In the genomic region with DNA sequence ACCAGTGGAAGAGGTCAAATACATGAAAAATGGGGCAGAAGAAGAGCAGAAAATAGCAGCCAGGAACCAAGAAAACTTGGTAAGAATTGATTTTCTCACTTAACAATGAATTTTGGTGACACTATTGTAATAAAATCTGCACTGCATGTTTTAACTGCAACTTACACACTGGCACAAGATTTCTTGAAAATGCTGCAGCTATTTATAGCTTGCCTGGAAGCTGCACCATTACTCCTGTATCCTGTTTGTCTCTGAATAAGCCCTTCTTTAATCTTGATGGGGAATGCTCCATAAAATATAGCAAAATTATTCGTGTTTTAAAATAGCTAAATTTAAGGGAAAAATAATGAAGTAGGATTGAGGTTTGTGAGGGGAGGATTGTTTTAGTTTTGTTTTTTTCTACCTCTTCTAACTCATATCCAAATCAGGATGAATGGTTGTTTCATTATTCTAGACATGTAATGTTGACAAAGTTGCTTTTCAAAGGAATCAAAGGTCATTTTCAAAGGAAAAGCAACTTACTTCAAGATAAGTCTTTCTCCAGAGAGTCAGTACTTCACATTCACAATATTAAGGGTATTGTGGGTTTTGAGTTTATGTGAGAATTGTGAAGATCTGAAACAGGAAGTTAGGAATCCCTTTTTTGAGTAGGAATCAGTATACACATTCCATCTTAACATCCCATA, we compare ENCODE assay signal across 18 cellular contexts.
DNase-seq lines count a peak whose midpoint lies in the region; ATAC-seq, FAIRE-seq and TF ChIP-seq lines count a peak whose summit lies in the region.
"Had no signal": no experiment of that assay in that cellular context is flagged by ENCODE, and none has a peak within 500 bp of the region (broad histone marks: within the 10 kb centered on the region; RNA-seq: fewer than 3 reads in every experiment).

No MANE protein-coding gene starts in this region.

- TF ChIP-seq CTCF in D721Med (IDR thresholded peaks at IDR 0.05; ENCODE audit: insufficient read depth, missing control alignments) (no peak), fibroblast of villous mesenchyme (IDR thresholded peaks at IDR 0.05; ENCODE audit: insufficient read depth, low read depth, low read length) (no peak), osteocyte (IDR thresholded peaks at IDR 0.05) (no peak), tibial artery (IDR thresholded peaks at IDR 0.05) (no peak)

- H3K4me1 Mint-ChIP-seq in osteocyte (ENCODE audit: unreplicated experiment) = peaks cover 24% of the 10 kb centered on the region
- H3K4me1 Mint-ChIP-seq: activated CD4-positive, alpha-beta T cell treated with anti-CD3 and anti-CD28 coated beads, Interleukin-2, amount 10 ng/mL, durations not matched to agents 7 days and 5 days; activated T-helper 17 cell treated with anti-CD3 and anti-CD28 coated beads, Interleukin-2, amount 50 U/mL, for 72 hours had no signal

- no peaks in the 10 kb centered on the region for H3K9me3 Mint-ChIP-seq in osteocyte (ENCODE audit: unreplicated experiment)
- H3K9me3 Mint-ChIP-seq: activated CD4-positive, alpha-beta T cell treated with anti-CD3 and anti-CD28 coated beads, Interleukin-2, amount 10 ng/mL, durations not matched to agents 7 days and 5 days; activated T-helper 17 cell treated with anti-CD3 and anti-CD28 coated beads, Interleukin-2, amount 50 U/mL, for 72 hours; neural crest cell; stimulated activated naive CD8-positive, alpha-beta T cell treated with anti-CD3 and anti-CD28 coated beads, Interleukin-15, Interleukin-2, amounts not matched to agents 100 ng/mL and 50 ng/mL, for 24 hours; T-helper 2 cell treated with Interferon-gamma antibody and Interleukin-4, amounts not matched to agents 5 μg/mL and 100 μg/mL, for 36 hours had no signal

- H3K27ac ChIP-seq in tibial artery = no peak overlapping the region
- H3K27ac ChIP-seq: RWPE1 had no signal

- no peaks in the 10 kb centered on the region for H3K27me3 ChIP-seq in tibial artery

- DNase-seq in D721Med (ENCODE audit: insufficient read length, low spot score) = no peak
- DNase-seq in fibroblast of villous mesenchyme (ENCODE audit: low read depth) = peak; percentile 33
- DNase-seq in osteocyte (ENCODE audit: extremely low spot score, unreplicated experiment) = no peak
- DNase-seq in HCEC 1CT = no peak
- no peak for DNase-seq in RKO (ENCODE audit: low spot score)
- no peak for DNase-seq in tibial artery
- no peak for DNase-seq in activated CD4-positive, alpha-beta T cell treated with anti-CD3 and anti-CD28 coated beads for 48 hours
- DNase-seq: activated CD4-positive, alpha-beta T cell treated with anti-CD3 and anti-CD28 coated beads, Interleukin-2, amount 10 ng/mL, durations not matched to agents 7 days and 5 days; aorta; effector CD4-positive, alpha-beta T cell; NCI-H2081 had no signal

- H3K27ac Mint-ChIP-seq in osteocyte (ENCODE audit: unreplicated experiment) = peak overlapping the region; percentile 79
- H3K27ac Mint-ChIP-seq: activated CD4-positive, alpha-beta T cell treated with anti-CD3 and anti-CD28 coated beads, Interleukin-2, amount 10 ng/mL, durations not matched to agents 7 days and 5 days; activated T-helper 17 cell treated with anti-CD3 and anti-CD28 coated beads, Interleukin-2, amount 50 U/mL, for 72 hours; stimulated activated naive CD8-positive, alpha-beta T cell treated with anti-CD3 and anti-CD28 coated beads, Interleukin-15, Interleukin-2, amounts not matched to agents 100 ng/mL and 50 ng/mL, for 24 hours; T-helper 2 cell treated with Interferon-gamma antibody and Interleukin-4, amounts not matched to agents 5 μg/mL and 100 μg/mL, for 36 hours had no signal

- no peaks in the 10 kb centered on the region for H3K9me3 ChIP-seq in tibial artery
- H3K9me3 ChIP-seq: HAP-1 had no signal

- FAIRE-seq in D721Med (lab: Jason Lieb, UNC) = peak; percentile 77

- H3K36me3 ChIP-seq in tibial artery = no peaks in the 10 kb centered on the region
- H3K36me3 ChIP-seq: HAP-1 had no signal

- H3K4me3 ChIP-seq in fibroblast of villous mesenchyme (ENCODE audit: low read depth, low read length) (no peak overlapping the region), tibial artery (no peak overlapping the region)
- H3K4me3 ChIP-seq: HAP-1 had no signal

- ATAC-seq in SK-N-SH treated with all-trans-retinoic acid at 6 μM for 48 hours = peak; percentile 91
- ATAC-seq: activated T-helper 17 cell treated with anti-CD3 and anti-CD28 coated beads, Interleukin-2, amount 50 U/mL, for 72 hours had no signal

- intact Hi-C loops in tibial artery (cut with DNase I; ENCODE audit: low total_unique reads) = no loop called here

- H3K27me3 Mint-ChIP-seq in osteocyte (ENCODE audit: unreplicated experiment) = no peaks in the 10 kb centered on the region

- peaks cover 10% of the 10 kb centered on the region for H3K36me3 Mint-ChIP-seq in osteocyte (ENCODE audit: unreplicated experiment)

- no peak overlapping the region for H3K4me3 Mint-ChIP-seq in osteocyte (ENCODE audit: unreplicated experiment)
- H3K4me3 Mint-ChIP-seq: activated CD4-positive, alpha-beta T cell treated with anti-CD3 and anti-CD28 coated beads, Interleukin-2, amount 10 ng/mL, durations not matched to agents 7 days and 5 days; activated T-helper 17 cell treated with anti-CD3 and anti-CD28 coated beads, Interleukin-2, amount 50 U/mL, for 72 hours; neural crest cell; stimulated activated naive CD8-positive, alpha-beta T cell treated with anti-CD3 and anti-CD28 coated beads, Interleukin-15, Interleukin-2, amounts not matched to agents 100 ng/mL and 50 ng/mL, for 24 hours; T-helper 2 cell treated with Interferon-gamma antibody and Interleukin-4, amounts not matched to agents 5 μg/mL and 100 μg/mL, for 36 hours had no signal

- H3K4me1 ChIP-seq in tibial artery = peaks cover 0 to 28% (median 13%) of the 10 kb centered on the region in 4 donors

TF ChIP-seq in SK-N-SH treated with all-trans-retinoic acid at 6 μM for 48 hours, 23 proteins besides CTCF, POLR2A, EP300 and RAD21:
- TF ChIP-seq BACH2 (CRISPR knock-in tag; IDR thresholded peaks at IDR 0.05; ENCODE audit: borderline replicate concordance) = no peak
- no peak for TF ChIP-seq ESRRG (CRISPR knock-in tag; IDR thresholded peaks at IDR 0.05)
- TF ChIP-seq ZC3H10 (CRISPR knock-in tag; IDR thresholded peaks at IDR 0.05) = no peak
- no peak for TF ChIP-seq ZNF70 (CRISPR knock-in tag; IDR thresholded peaks at IDR 0.05)
- no peak for TF ChIP-seq GLIS3 (CRISPR knock-in tag; IDR thresholded peaks at IDR 0.05)
- TF ChIP-seq TCF4 (CRISPR knock-in tag; IDR thresholded peaks at IDR 0.05; ENCODE audit: borderline replicate concordance) = no peak
- TF ChIP-seq ZNF565 (CRISPR knock-in tag; conservative IDR thresholded peaks at IDR 0.05; ENCODE audit: low read depth) = no peak
- TF ChIP-seq OSR1 (CRISPR knock-in tag; IDR thresholded peaks at IDR 0.05) = no peak
- no peak for TF ChIP-seq ARNTL (CRISPR knock-in tag; IDR thresholded peaks at IDR 0.05; ENCODE audit: borderline replicate concordance, low read depth)
- TF ChIP-seq, protein P1, sequence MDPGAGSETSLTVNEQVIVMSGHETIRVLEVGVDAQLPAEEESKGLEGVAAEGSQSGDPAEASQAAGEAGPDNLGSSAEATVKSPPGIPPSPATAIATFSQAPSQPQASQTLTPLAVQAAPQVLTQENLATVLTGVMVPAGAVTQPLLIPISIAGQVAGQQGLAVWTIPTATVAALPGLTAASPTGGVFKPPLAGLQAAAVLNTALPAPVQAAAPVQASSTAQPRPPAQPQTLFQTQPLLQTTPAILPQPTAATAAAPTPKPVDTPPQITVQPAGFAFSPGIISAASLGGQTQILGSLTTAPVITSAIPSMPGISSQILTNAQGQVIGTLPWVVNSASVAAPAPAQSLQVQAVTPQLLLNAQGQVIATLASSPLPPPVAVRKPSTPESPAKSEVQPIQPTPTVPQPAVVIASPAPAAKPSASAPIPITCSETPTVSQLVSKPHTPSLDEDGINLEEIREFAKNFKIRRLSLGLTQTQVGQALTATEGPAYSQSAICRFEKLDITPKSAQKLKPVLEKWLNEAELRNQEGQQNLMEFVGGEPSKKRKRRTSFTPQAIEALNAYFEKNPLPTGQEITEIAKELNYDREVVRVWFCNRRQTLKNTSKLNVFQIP (CRISPR knock-in tag; IDR thresholded peaks at IDR 0.05; ENCODE audit: borderline replicate concordance, low read depth) = no peak
- TF ChIP-seq ISL1 (CRISPR knock-in tag; IDR thresholded peaks at IDR 0.05) = no peak
- no peak for TF ChIP-seq RARB (CRISPR knock-in tag; IDR thresholded peaks at IDR 0.05)
- no peak for TF ChIP-seq ZFP30 (CRISPR knock-in tag; IDR thresholded peaks at IDR 0.05)
- TF ChIP-seq, protein P2, sequence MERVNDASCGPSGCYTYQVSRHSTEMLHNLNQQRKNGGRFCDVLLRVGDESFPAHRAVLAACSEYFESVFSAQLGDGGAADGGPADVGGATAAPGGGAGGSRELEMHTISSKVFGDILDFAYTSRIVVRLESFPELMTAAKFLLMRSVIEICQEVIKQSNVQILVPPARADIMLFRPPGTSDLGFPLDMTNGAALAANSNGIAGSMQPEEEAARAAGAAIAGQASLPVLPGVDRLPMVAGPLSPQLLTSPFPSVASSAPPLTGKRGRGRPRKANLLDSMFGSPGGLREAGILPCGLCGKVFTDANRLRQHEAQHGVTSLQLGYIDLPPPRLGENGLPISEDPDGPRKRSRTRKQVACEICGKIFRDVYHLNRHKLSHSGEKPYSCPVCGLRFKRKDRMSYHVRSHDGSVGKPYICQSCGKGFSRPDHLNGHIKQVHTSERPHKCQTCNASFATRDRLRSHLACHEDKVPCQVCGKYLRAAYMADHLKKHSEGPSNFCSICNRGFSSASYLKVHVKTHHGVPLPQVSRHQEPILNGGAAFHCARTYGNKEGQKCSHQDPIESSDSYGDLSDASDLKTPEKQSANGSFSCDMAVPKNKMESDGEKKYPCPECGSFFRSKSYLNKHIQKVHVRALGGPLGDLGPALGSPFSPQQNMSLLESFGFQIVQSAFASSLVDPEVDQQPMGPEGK (CRISPR knock-in tag; IDR thresholded peaks at IDR 0.05; ENCODE audit: borderline replicate concordance) = no peak
TF ChIP-seq in SK-N-SH treated with all-trans-retinoic acid at 6 μM for 48 hours: peak in this region for 0.
